ENCODE assay signal across 15 cellular contexts in genomic region chr12:68521321-68521839, GRCh38.
DNase-seq lines count a peak whose midpoint lies in the region; ATAC-seq, FAIRE-seq and TF ChIP-seq lines count a peak whose summit lies in the region.
"Had no signal": no experiment of that assay in that cellular context is flagged by ENCODE, and none has a peak within 500 bp of the region (broad histone marks: within the 10 kb centered on the region; RNA-seq: fewer than 3 reads in every experiment).

No MANE protein-coding gene starts in this region.

- no peaks in the 10 kb centered on the region for H3K27me3 Mint-ChIP-seq in WTC11 (ENCODE audit: low read depth)

- H3K36me3 ChIP-seq in BJ (ENCODE audit: control insufficient read depth, insufficient read depth, low read length): no peaks in the 10 kb centered on the region
- H3K36me3 ChIP-seq: thyroid gland had no signal

- CTCF ChIA-PET in BJ (lab: Yijun Ruan, JAX) (interaction anchor here (1.3 to 1.6 kb wide), 3 partner anchors 11 to 23 kb away, joined by 3 to 6 read pairs (median 4); no protein-coding TSS in a partner anchor), WTC11 (lab: Charles Lee) (interaction anchor here (0.6 kb wide), 1 partner anchor 36 kb away, joined by 4 read pairs; no protein-coding TSS in a partner anchor)

- no peaks in the 10 kb centered on the region for H3K4me1 Mint-ChIP-seq in WTC11

- no peak overlapping the region for H3K27ac Mint-ChIP-seq in WTC11

- H3K27me3 ChIP-seq in BJ (ENCODE audit: control insufficient read depth, insufficient read depth, low read length): no peaks in the 10 kb centered on the region
- H3K27me3 ChIP-seq: thyroid gland had no signal

- DNase-seq in BJ (ENCODE audit: low read depth) (peak; percentile 68), myocyte (ENCODE audit: low read depth) (peak; percentile 74), WTC11 (ENCODE audit: low spot score) (no peak), SW480 (ENCODE audit: low spot score) (no peak)
- DNase-seq: activated naive CD4-positive, alpha-beta T cell; GOT3; NCI-H524 treated with DMSO at 0.1 percent for 48 hours; stimulated activated CD4-positive, alpha-beta T cell treated with anti-CD3 and anti-CD28 coated beads, Interleukin-2, amount 100 ng/mL, for 48 hours; thyroid gland had no signal

- no peaks in the 10 kb centered on the region; the same call in 1 of the 2 replicates for H3K36me3 Mint-ChIP-seq in WTC11

- FAIRE-seq in endometrium (lab: Jason Lieb, UNC): peak; percentile 70
- FAIRE-seq: HepG2, TTC549 had no signal

- peaks cover 19% of the 10 kb centered on the region for H3K9me3 Mint-ChIP-seq in WTC11

- TF ChIP-seq CTCF in BJ (IDR thresholded peaks at IDR 0.05; ENCODE audit: insufficient read depth, low read depth, low read length) (no peak), WTC11 (IDR thresholded peaks at IDR 0.05) (no peak)

- no peak overlapping the region for H3K4me3 ChIP-seq in BJ (ENCODE audit: low read depth, low read length)
- H3K4me3 ChIP-seq: thyroid gland had no signal

- POLR2A ChIA-PET in BJ (lab: Charles Lee) (interaction anchor here (1.0 kb wide), 1 partner anchor 42 kb away, joined by 3 read pairs; no protein-coding TSS in a partner anchor), WTC11 (lab: Charles Lee) (no interaction called here)

- no peak overlapping the region for H3K4me3 Mint-ChIP-seq in WTC11

- ATAC-seq in GM18502 (IDR thresholded peaks at IDR 0.05; ENCODE audit: poor library complexity, unreplicated experiment): no peak
- ATAC-seq in WTC11: no peak
- no peak for ATAC-seq in HG02938 (IDR thresholded peaks at IDR 0.05; ENCODE audit: unreplicated experiment)
- ATAC-seq: HepG2 had no signal

TF ChIP-seq in PFSK-1, 5 proteins besides CTCF, POLR2A, EP300 and RAD21:
- TF ChIP-seq POLR2AphosphoS5 (IDR thresholded peaks at IDR 0.05; ENCODE audit: low read depth, low read length): no peak
- TF ChIP-seq REST (IDR thresholded peaks at IDR 0.05; ENCODE audit: insufficient read depth in 1 of 2, low read depth in 2 of 2, low read length in 2 of 2): no peak
- TF ChIP-seq TAF1 (IDR thresholded peaks at IDR 0.05; ENCODE audit: borderline replicate concordance, insufficient read depth, low read length): peak; percentile 41; the same call in 1 of the 2 replicates
- peak; percentile 78; the same call in 1 of the 2 replicates for TF ChIP-seq SIN3A (IDR thresholded peaks at IDR 0.05; ENCODE audit: borderline replicate concordance, insufficient read depth, low read length)
- TF ChIP-seq FOXP2 (optimal IDR thresholded peaks at IDR 0.05; ENCODE audit: borderline replicate concordance, extremely low read depth, extremely low read length, insufficient read depth): no peak

TF ChIP-seq in WTC11, 78 proteins besides CTCF, POLR2A, EP300 and RAD21:
- TF ChIP-seq ZNF138 (CRISPR knock-in tag; conservative IDR thresholded peaks at IDR 0.05): no peak
- TF ChIP-seq STAT6 (CRISPR knock-in tag; conservative IDR thresholded peaks at IDR 0.05; ENCODE audit: low read depth): no peak
- TF ChIP-seq, protein P1, sequence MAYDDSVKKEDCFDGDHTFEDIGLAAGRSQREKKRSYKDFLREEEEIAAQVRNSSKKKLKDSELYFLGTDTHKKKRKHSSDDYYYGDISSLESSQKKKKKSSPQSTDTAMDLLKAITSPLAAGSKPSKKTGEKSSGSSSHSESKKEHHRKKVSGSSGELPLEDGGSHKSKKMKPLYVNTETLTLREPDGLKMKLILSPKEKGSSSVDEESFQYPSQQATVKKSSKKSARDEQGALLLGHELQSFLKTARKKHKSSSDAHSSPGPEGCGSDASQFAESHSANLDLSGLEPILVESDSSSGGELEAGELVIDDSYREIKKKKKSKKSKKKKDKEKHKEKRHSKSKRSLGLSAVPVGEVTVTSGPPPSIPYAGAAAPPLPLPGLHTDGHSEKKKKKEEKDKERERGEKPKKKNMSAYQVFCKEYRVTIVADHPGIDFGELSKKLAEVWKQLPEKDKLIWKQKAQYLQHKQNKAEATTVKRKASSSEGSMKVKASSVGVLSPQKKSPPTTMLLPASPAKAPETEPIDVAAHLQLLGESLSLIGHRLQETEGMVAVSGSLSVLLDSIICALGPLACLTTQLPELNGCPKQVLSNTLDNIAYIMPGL (CRISPR knock-in tag; IDR thresholded peaks at IDR 0.05): no peak
- TF ChIP-seq, protein P2, sequence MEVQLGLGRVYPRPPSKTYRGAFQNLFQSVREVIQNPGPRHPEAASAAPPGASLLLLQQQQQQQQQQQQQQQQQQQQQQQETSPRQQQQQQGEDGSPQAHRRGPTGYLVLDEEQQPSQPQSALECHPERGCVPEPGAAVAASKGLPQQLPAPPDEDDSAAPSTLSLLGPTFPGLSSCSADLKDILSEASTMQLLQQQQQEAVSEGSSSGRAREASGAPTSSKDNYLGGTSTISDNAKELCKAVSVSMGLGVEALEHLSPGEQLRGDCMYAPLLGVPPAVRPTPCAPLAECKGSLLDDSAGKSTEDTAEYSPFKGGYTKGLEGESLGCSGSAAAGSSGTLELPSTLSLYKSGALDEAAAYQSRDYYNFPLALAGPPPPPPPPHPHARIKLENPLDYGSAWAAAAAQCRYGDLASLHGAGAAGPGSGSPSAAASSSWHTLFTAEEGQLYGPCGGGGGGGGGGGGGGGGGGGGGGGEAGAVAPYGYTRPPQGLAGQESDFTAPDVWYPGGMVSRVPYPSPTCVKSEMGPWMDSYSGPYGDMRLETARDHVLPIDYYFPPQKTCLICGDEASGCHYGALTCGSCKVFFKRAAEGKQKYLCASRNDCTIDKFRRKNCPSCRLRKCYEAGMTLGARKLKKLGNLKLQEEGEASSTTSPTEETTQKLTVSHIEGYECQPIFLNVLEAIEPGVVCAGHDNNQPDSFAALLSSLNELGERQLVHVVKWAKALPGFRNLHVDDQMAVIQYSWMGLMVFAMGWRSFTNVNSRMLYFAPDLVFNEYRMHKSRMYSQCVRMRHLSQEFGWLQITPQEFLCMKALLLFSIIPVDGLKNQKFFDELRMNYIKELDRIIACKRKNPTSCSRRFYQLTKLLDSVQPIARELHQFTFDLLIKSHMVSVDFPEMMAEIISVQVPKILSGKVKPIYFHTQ (CRISPR knock-in tag; IDR thresholded peaks at IDR 0.05): no peak
- TF ChIP-seq ZNF416 (CRISPR knock-in tag; IDR thresholded peaks at IDR 0.05): no peak
- TF ChIP-seq MYBL2 (CRISPR knock-in tag; IDR thresholded peaks at IDR 0.05): no peak
- TF ChIP-seq E2F4 (CRISPR knock-in tag; IDR thresholded peaks at IDR 0.05; ENCODE audit: borderline replicate concordance, low read depth): no peak
- no peak for TF ChIP-seq NR2C2 (CRISPR knock-in tag; IDR thresholded peaks at IDR 0.05)
- TF ChIP-seq PREB (CRISPR knock-in tag; IDR thresholded peaks at IDR 0.05; ENCODE audit: borderline replicate concordance): no peak

Comparison
In these comparisons a context has a peak if more than half of its experiments do, and no peak if none do; other contexts are left out.
1. DNase-seq: peak in BJ (single experiment) and myocyte (single experiment); none in WTC11 (single experiment) and SW480 (single experiment).